Comparison of ENCODE assay signal across 13 cellular contexts in genomic region chr3:126895178-126896066, GRCh38.
A peak's percentile ranks its signal among the peaks of the same experiment; 100 is the strongest.
DNase-seq lines count a peak whose midpoint lies in the region; ATAC-seq and TF ChIP-seq lines count a peak whose summit lies in the region.
"Had no signal": no experiment of that assay in that cellular context is flagged by ENCODE, and none has a peak within 500 bp of the region (broad histone marks: within the 10 kb centered on the region; RNA-seq: fewer than 3 reads in every experiment).

No MANE protein-coding gene starts in this region.

- no peak overlapping the region for H4K5ac ChIP-seq in IMR-90 (ENCODE audit: low read depth, low read length)

- H3K4ac ChIP-seq in IMR-90 (ENCODE audit: low read depth, low read length) = no peak overlapping the region

- H3K79me1 ChIP-seq in IMR-90 (ENCODE audit: low read depth in 1 of 2, low read length in 2 of 2) = no peaks in the 10 kb centered on the region

- H3K9ac ChIP-seq in IMR-90 (ENCODE audit: low read depth, low read length) = no peak overlapping the region

- no TSS peak for BruUV-seq in IMR-90 (replicated peaks; lab: Mats Ljungman, UMichigan)

- peaks cover 41% of the 10 kb centered on the region for H3K4me1 Mint-ChIP-seq in chondrocyte (ENCODE audit: low read depth)
- no peaks in the 10 kb centered on the region for H3K4me1 Mint-ChIP-seq in activated naive CD8-positive, alpha-beta T cell treated with anti-CD3 and anti-CD28 coated beads, Interleukin-2, amount 50 U/mL, for 24 hours

- no peak overlapping the region for H2AK5ac ChIP-seq in IMR-90 (ENCODE audit: low read depth, low read length)

- no peak overlapping the region for H2AFZ ChIP-seq in IMR-90 (replicated peaks; ENCODE audit: low read length, poor library complexity)

- H3K27ac Mint-ChIP-seq in chondrocyte (ENCODE audit: unreplicated experiment) = peak overlapping the region; percentile 88
- no peak overlapping the region for H3K27ac Mint-ChIP-seq in activated naive CD8-positive, alpha-beta T cell treated with anti-CD3 and anti-CD28 coated beads, Interleukin-2, amount 50 U/mL, for 24 hours
- H3K27ac Mint-ChIP-seq: stimulated activated naive CD8-positive, alpha-beta T cell treated with anti-CD3 and anti-CD28 coated beads, Interleukin-15, Interleukin-2, amounts not matched to agents 100 ng/mL and 50 ng/mL, for 24 hours had no signal

- no peak overlapping the region for H2BK20ac ChIP-seq in IMR-90 (ENCODE audit: low read depth, low read length)

- dilution Hi-C loops in IMR-90 (cut with HindIII; ENCODE audit: low sequenced_read_pairs, unreplicated experiment) = no loop called here

- H4K91ac ChIP-seq in IMR-90 (ENCODE audit: insufficient read depth, low read depth, low read length) = no peak overlapping the region

- no peak for TF ChIP-seq CTCF in AG10803 (conservative IDR thresholded peaks at IDR 0.05; ENCODE audit: low read length)
- no peak for TF ChIP-seq CTCF in IMR-90 (conservative IDR thresholded peaks at IDR 0.05; ENCODE audit: low read depth, low read length)
- no peak for TF ChIP-seq CTCF in chondrocyte (IDR thresholded peaks at IDR 0.05)
- no peak for TF ChIP-seq CTCF in mucosa of descending colon (IDR thresholded peaks at IDR 0.05)
- TF ChIP-seq CTCF in esophagus muscularis mucosa (IDR thresholded peaks at IDR 0.05) = no peak

- H3K27me3 ChIP-seq in IMR-90 (ENCODE audit: control insufficient read depth, insufficient read depth, low read length) = no peaks in the 10 kb centered on the region
- H3K27me3 ChIP-seq in esophagus muscularis mucosa = no peaks in the 10 kb centered on the region

- H3K23ac ChIP-seq in IMR-90 (ENCODE audit: low read depth, low read length) = 0 out of 2 replicates have a peak overlapping the region, but pooled peaks have one; percentile 16

- in situ Hi-C loops in IMR-90 (cut with MboI; ENCODE audit: low sequenced_read_pairs) = no loop called here

- DNase-seq in AG10803 (ENCODE audit: low read depth) = peak; percentile 17
- peak; percentile 11 for DNase-seq in IMR-90
- DNase-seq in chondrocyte (ENCODE audit: low spot score) = no peak
- DNase-seq in myocyte (ENCODE audit: low read depth) = peak; percentile 88
- DNase-seq in germinal center (ENCODE audit: low spot score) = no peak
- no peak for DNase-seq in mucosa of descending colon
- no peak for DNase-seq in activated naive CD8-positive, alpha-beta T cell treated with anti-CD3 and anti-CD28 coated beads, Interleukin-2, amount 50 U/mL, for 24 hours
- no peak for DNase-seq in esophagus muscularis mucosa (ENCODE audit: extremely low spot score)
- DNase-seq: CD4-positive, CD25-positive, alpha-beta regulatory T cell; glutamatergic neuron; midbrain; NCI-H2107 had no signal

- peaks cover 4% of the 10 kb centered on the region; the same call in 1 of the 2 replicates for H3K4me1 ChIP-seq in IMR-90 (ENCODE audit: control insufficient read depth, insufficient read depth, low read length)
- H3K4me1 ChIP-seq in mucosa of descending colon (ENCODE audit: low read depth) = no peaks in the 10 kb centered on the region
- H3K4me1 ChIP-seq in esophagus muscularis mucosa = peaks cover 4 to 11% (median 4%) of the 10 kb centered on the region in 4 donors

- H3K56ac ChIP-seq in IMR-90 (ENCODE audit: extremely low read depth, insufficient read depth, low read length) = no peak overlapping the region

- H4K8ac ChIP-seq in IMR-90 (ENCODE audit: low read depth in 2 of 2, low read length in 2 of 2) = no peak overlapping the region

- intact Hi-C loops in IMR-90 (cut with micrococcal nuclease) (no loop called here), mucosa of descending colon (cut with DNase I, micrococcal nuclease) (no loop called here), esophagus muscularis mucosa (cut with DNase I) (no loop called here)

- peaks cover 3% of the 10 kb centered on the region; the same call in 1 of the 2 replicates for H3K9me1 ChIP-seq in IMR-90 (ENCODE audit: insufficient read depth, low read length)

- H3K36me3 ChIP-seq in IMR-90 (ENCODE audit: control insufficient read depth, insufficient read depth, low read length) (no peaks in the 10 kb centered on the region), mucosa of descending colon (ENCODE audit: low read depth) (no peaks in the 10 kb centered on the region), esophagus muscularis mucosa (no peaks in the 10 kb centered on the region)

- H3K4me3 ChIP-seq in AG10803 (ENCODE audit: low read length) (no peak overlapping the region), IMR-90 (ENCODE audit: insufficient read depth, low read depth, low read length) (no peak overlapping the region), mucosa of descending colon (no peak overlapping the region), esophagus muscularis mucosa (no peak overlapping the region)

- no peaks in the 10 kb centered on the region for H4K20me1 ChIP-seq in IMR-90 (ENCODE audit: insufficient read depth, low read length)

- peak overlapping the region; percentile 7; the same call in 1 of the 2 replicates for H3K4me2 ChIP-seq in IMR-90 (ENCODE audit: low read depth, low read length)

- no peak overlapping the region for H3K27ac ChIP-seq in IMR-90 (ENCODE audit: insufficient read depth, low read length)
- H3K27ac ChIP-seq in esophagus muscularis mucosa (replicated peaks in 1 of 4) = no peak overlapping the region

- H2BK15ac ChIP-seq in IMR-90 (ENCODE audit: low read depth, low read length) = no peak overlapping the region

- 73% methylated on average over 3 of the region's 7 CpGs; no CpG with 5 or more reads in 1 of the 2 experiments for WGBS in IMR-90 (ENCODE audit: extremely low coverage in 2 of 2, insufficient read length in 1 of 2), 2 experiments
- WGBS in esophagus muscularis mucosa = 84% methylated on average over 7 of the region's 7 CpGs

- no peaks in the 10 kb centered on the region for H3K27me3 Mint-ChIP-seq in chondrocyte (ENCODE audit: low read depth)
- no peaks in the 10 kb centered on the region for H3K27me3 Mint-ChIP-seq in activated naive CD8-positive, alpha-beta T cell treated with anti-CD3 and anti-CD28 coated beads, Interleukin-2, amount 50 U/mL, for 24 hours
- H3K27me3 Mint-ChIP-seq: stimulated activated naive CD8-positive, alpha-beta T cell treated with anti-CD3 and anti-CD28 coated beads, Interleukin-15, Interleukin-2, amounts not matched to agents 100 ng/mL and 50 ng/mL, for 24 hours had no signal

- POLR2A ChIA-PET in IMR-90 (lab: Charles Lee; ENCODE audit: unreplicated experiment) = no interaction called here

- H2BK5ac ChIP-seq in IMR-90 (ENCODE audit: low read depth, low read length, poor library complexity, severe bottlenecking) = no peak overlapping the region

- ATAC-seq in IMR-90 (ENCODE audit: low read depth) (peak; percentile 75), mucosa of descending colon (no peak)
- no peak for ATAC-seq in activated naive CD8-positive, alpha-beta T cell treated with anti-CD3 and anti-CD28 coated beads, Interleukin-2, amount 50 U/mL, for 24 hours

- TF ChIP-seq EP300 in esophagus muscularis mucosa (IDR thresholded peaks at IDR 0.05) = no peak

- H2BK120ac ChIP-seq in IMR-90 (ENCODE audit: low read depth, low read length) = no peak overlapping the region

- H3K18ac ChIP-seq in IMR-90 (ENCODE audit: low read depth, low read length) = no peak overlapping the region

- TF ChIP-seq POLR2A in IMR-90 (IDR thresholded peaks at IDR 0.05; ENCODE audit: low read depth, low read length) (no peak), esophagus muscularis mucosa (IDR thresholded peaks at IDR 0.05; ENCODE audit: low read depth) (no peak)

- H3K14ac ChIP-seq in IMR-90 (replicated peaks; ENCODE audit: low read depth, low read length) = no peak overlapping the region

- H3K9me3 ChIP-seq in IMR-90 (ENCODE audit: control insufficient read depth, insufficient read depth, low read length) (no peaks in the 10 kb centered on the region), mucosa of descending colon (no peaks in the 10 kb centered on the region), esophagus muscularis mucosa (no peaks in the 10 kb centered on the region)

- H3K36me3 Mint-ChIP-seq in chondrocyte (ENCODE audit: low read depth) = peaks cover 1% of the 10 kb centered on the region
- peaks cover 1% of the 10 kb centered on the region for H3K36me3 Mint-ChIP-seq in activated naive CD8-positive, alpha-beta T cell treated with anti-CD3 and anti-CD28 coated beads, Interleukin-2, amount 50 U/mL, for 24 hours (ENCODE audit: low read depth)

- CTCF ChIA-PET in IMR-90 (lab: Yijun Ruan, JAX) = no interaction called here

- H2AK9ac ChIP-seq in IMR-90 (replicated peaks; ENCODE audit: low read depth, low read length, poor library complexity) = peak overlapping the region; percentile 45

- H3K9me3 Mint-ChIP-seq in chondrocyte (ENCODE audit: low read depth) = no peaks in the 10 kb centered on the region
- no peaks in the 10 kb centered on the region for H3K9me3 Mint-ChIP-seq in activated naive CD8-positive, alpha-beta T cell treated with anti-CD3 and anti-CD28 coated beads, Interleukin-2, amount 50 U/mL, for 24 hours
- H3K9me3 Mint-ChIP-seq: CD4-positive, CD25-positive, alpha-beta regulatory T cell; stimulated activated naive CD8-positive, alpha-beta T cell treated with anti-CD3 and anti-CD28 coated beads, Interleukin-15, Interleukin-2, amounts not matched to agents 100 ng/mL and 50 ng/mL, for 24 hours had no signal

- no peak overlapping the region for H3K4me3 Mint-ChIP-seq in chondrocyte (ENCODE audit: unreplicated experiment)
- H3K4me3 Mint-ChIP-seq in activated naive CD8-positive, alpha-beta T cell treated with anti-CD3 and anti-CD28 coated beads, Interleukin-2, amount 50 U/mL, for 24 hours = no peak overlapping the region
- H3K4me3 Mint-ChIP-seq: CD4-positive, CD25-positive, alpha-beta regulatory T cell; stimulated activated naive CD8-positive, alpha-beta T cell treated with anti-CD3 and anti-CD28 coated beads, Interleukin-15, Interleukin-2, amounts not matched to agents 100 ng/mL and 50 ng/mL, for 24 hours had no signal

- no peak for TF ChIP-seq RAD21 in IMR-90 (IDR thresholded peaks at IDR 0.05; ENCODE audit: low read length)

TF ChIP-seq in IMR-90, 13 proteins besides CTCF, POLR2A, EP300 and RAD21:
- no peak for TF ChIP-seq MXI1 (IDR thresholded peaks at IDR 0.05; ENCODE audit: borderline replicate concordance, low read depth, low read length)

Comparison
In these comparisons a context has a peak if more than half of its experiments do, and no peak if none do; other contexts are left out.
1. DNase-seq: peak in AG10803 (single experiment), IMR-90 (single experiment) and myocyte (single experiment); none in chondrocyte (single experiment), germinal center (single experiment), mucosa of descending colon (0 of 3), activated naive CD8-positive, alpha-beta T cell treated with anti-CD3 and anti-CD28 coated beads, Interleukin-2, amount 50 U/mL, for 24 hours (single experiment) and esophagus muscularis mucosa (single experiment).